9 cellular contexts compared by ENCODE assay signal in the genomic region with DNA sequence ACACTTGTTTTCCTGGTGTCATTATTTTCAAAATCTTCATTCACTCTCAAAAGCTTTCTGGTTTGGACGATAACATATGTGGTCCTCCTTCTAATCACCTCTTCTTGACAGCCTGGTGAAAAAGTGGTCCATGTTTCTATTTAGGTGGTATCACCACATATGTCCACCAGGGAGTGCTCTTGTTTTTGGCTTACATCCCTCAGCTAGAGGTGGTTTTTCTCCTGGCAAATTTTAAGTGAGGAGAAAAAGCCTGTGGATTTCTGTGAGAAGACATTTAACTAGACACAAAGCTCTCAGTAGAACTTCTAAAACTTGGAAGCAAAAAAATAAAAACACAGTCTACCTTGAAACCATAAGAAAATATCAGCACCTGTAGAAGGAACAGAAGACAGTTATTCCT. TPM values are rescaled to one million over a fixed set of nuclear protein-coding genes. Genes with fewer than 3 reads are reported as not detected.
A peak's percentile ranks its signal among the peaks of the same experiment; 100 is the strongest.
DNase-seq lines count a peak whose midpoint lies in the region; ATAC-seq and TF ChIP-seq lines count a peak whose summit lies in the region.
"Had no signal": no experiment of that assay in that cellular context is flagged by ENCODE, and none has a peak within 500 bp of the region (broad histone marks: within the 10 kb centered on the region; RNA-seq: fewer than 3 reads in every experiment).

No MANE protein-coding gene starts in this region.

- WGBS in ovary, 3 donors = 8 to 10% (median 8%) methylated on average over 1 of the region's 1 CpG

- TF ChIP-seq CTCF in GM12865 (IDR thresholded peaks at IDR 0.05; ENCODE audit: insufficient read depth, low read depth, low read length, missing control alignments) (peak; percentile 40), VCaP (conservative IDR thresholded peaks at IDR 0.05) (peak; percentile 72), omental fat pad (IDR thresholded peaks at IDR 0.05) (no peak), natural killer cell (IDR thresholded peaks at IDR 0.05) (no peak), ovary (IDR thresholded peaks at IDR 0.05) (no peak)

- no peaks in the 10 kb centered on the region for H3K36me3 Mint-ChIP-seq in natural killer cell

- H3K27ac ChIP-seq in VCaP = no peak overlapping the region
- no peak overlapping the region for H3K27ac ChIP-seq in ovary

- intact Hi-C loops in natural killer cell (cut with micrococcal nuclease) (no loop called here), ovary (cut with DNase I) (loop anchor here in 1 of 4 donors (5.0 kb wide), 1 partner anchor 167 kb away; no protein-coding TSS in a partner anchor)

- no peaks in the 10 kb centered on the region for H3K9me3 ChIP-seq in ovary

- H3K9me3 Mint-ChIP-seq in natural killer cell = peaks cover 0 to 2% of the 10 kb centered on the region in 2 donors
- H3K9me3 Mint-ChIP-seq: activated B cell treated with CpG ODN at 0.5 μM for 24 hours had no signal

- no peaks in the 10 kb centered on the region for H3K4me1 Mint-ChIP-seq in natural killer cell
- H3K4me1 Mint-ChIP-seq: activated B cell treated with CpG ODN at 0.5 μM for 24 hours had no signal

- no peak overlapping the region for H3K27ac Mint-ChIP-seq in natural killer cell
- H3K27ac Mint-ChIP-seq: activated B cell treated with CpG ODN at 0.5 μM for 24 hours had no signal

- TF ChIP-seq EP300 in ovary (IDR thresholded peaks at IDR 0.05) = no peak

- DNase-seq in GM12865 (ENCODE audit: low read depth) (peak; percentile 25), Kasumi-1 (lab: John Stamatoyannopoulos, UW) (peak; percentile 15 to 40), kidney tubule cell (ENCODE audit: low spot score) (peak; percentile 55), omental fat pad (ENCODE audit: low spot score) (no peak), natural killer cell (no peak), ovary (no peak)
- DNase-seq in activated T-cell treated with anti-CD3 and anti-CD28 coated beads, Interleukin-2, amount 50 U/mL, for 48 hours = no peak
- DNase-seq: activated B cell treated with CpG ODN at 0.5 μM for 24 hours had no signal

- TF ChIP-seq POLR2A in ovary (IDR thresholded peaks at IDR 0.05) = no peak

- H3K27me3 ChIP-seq in ovary = no peaks in the 10 kb centered on the region

- H3K4me3 Mint-ChIP-seq in natural killer cell = no peak overlapping the region
- H3K4me3 Mint-ChIP-seq: activated B cell treated with CpG ODN at 0.5 μM for 24 hours had no signal

- no peak for ATAC-seq in omental fat pad (ENCODE audit: low FRiP score)
- ATAC-seq in natural killer cell = no peak

- no peaks in the 10 kb centered on the region for H3K36me3 ChIP-seq in ovary

- no peak overlapping the region for H3K4me3 ChIP-seq in GM12865 (ENCODE audit: low read depth, low read length)
- H3K4me3 ChIP-seq in ovary = no peak overlapping the region

- H3K4me1 ChIP-seq in ovary (ENCODE audit: insufficient read depth) = no peaks in the 10 kb centered on the region

- H3K27me3 Mint-ChIP-seq in natural killer cell (ENCODE audit: low read depth in 2 of 2) = no peaks in the 10 kb centered on the region

RNA-seq across cellular contexts. Expression of gene FRMPD4, which starts 58.0 kb away (rescaled TPM):
- under 1 TPM; 0.12 to 0.47 (median 0.25) TPM for total RNA-seq in omental fat pad
- total RNA-seq in natural killer cell = not detected
- total RNA-seq in ovary = under 1 TPM in 1 of 7 donors, not detected in 6; 0.05 TPM
- polyA plus RNA-seq in ovary = under 1 TPM; 0.01 to 0.20 TPM
- total RNA-seq: activated B cell treated with CpG ODN at 0.5 μM for 24 hours had no signal

Comparison
In these comparisons a context has a peak if more than half of its experiments do, and no peak if none do; other contexts are left out.
1. DNase-seq: peak in GM12865 (single experiment), Kasumi-1 (2 of 2) and kidney tubule cell (single experiment); none in omental fat pad (single experiment), activated T-cell treated with anti-CD3 and anti-CD28 coated beads, Interleukin-2, amount 50 U/mL, for 48 hours (0 of 2), natural killer cell (single experiment) and ovary (0 of 5).
2. CTCF ChIP-seq: peak in GM12865 (single experiment) and VCaP (single experiment); none in omental fat pad (0 of 3), natural killer cell (single experiment) and ovary (0 of 3).